ENCODE assay signal across 8 cellular contexts in genomic region chr7:139602143-139602722, GRCh38.
DNase-seq lines count a peak whose midpoint lies in the region; ATAC-seq and TF ChIP-seq lines count a peak whose summit lies in the region.

No MANE protein-coding gene starts in this region.

- H3K27ac ChIP-seq in parathyroid adenoma = peak overlapping the region; percentile 74

- ATAC-seq in SK-N-SH treated with all-trans-retinoic acid at 6 μM for 48 hours = peak; percentile 92

- H3K9me3 ChIP-seq in parathyroid adenoma (ENCODE audit: control insufficient read depth, low read length) = no peaks in the 10 kb centered on the region

- H3K4me2 ChIP-seq in parathyroid adenoma (ENCODE audit: low read length) = no peak overlapping the region

- no peak overlapping the region for H3K9ac ChIP-seq in parathyroid adenoma

- DNase-seq in GF-D8 (lab: John Stamatoyannopoulos, UW) = peak; percentile 30
- peak; percentile 56 for DNase-seq in LHCN-M2 (ENCODE audit: low read depth)
- DNase-seq in fibroblast of peridontal ligament (ENCODE audit: extremely low read depth) = peak; percentile 60
- DNase-seq in activated naive CD4-positive, alpha-beta T cell treated with anti-CD3 and anti-CD28 coated beads, Interleukin-2, amount 50 U/mL, for 16 hours = no peak
- no peak for DNase-seq in middle frontal gyrus (ENCODE audit: extremely low spot score, low spot score)
- DNase-seq in stimulated activated naive CD4-positive, alpha-beta T cell treated with Interleukin-2 at 50 U/mL for 16 hours (lab: John Stamatoyannopoulos, UW) = no peak

- peak; percentile 70 for TF ChIP-seq CTCF in parathyroid adenoma (IDR thresholded peaks at IDR 0.05)

- H3K27me3 ChIP-seq in parathyroid adenoma (ENCODE audit: control insufficient read depth, insufficient read depth, low read length) = no peaks in the 10 kb centered on the region

- H3K4me3 ChIP-seq in parathyroid adenoma (ENCODE audit: low read depth, low read length) = no peak overlapping the region

- no peaks in the 10 kb centered on the region for H3K36me3 ChIP-seq in parathyroid adenoma (ENCODE audit: control insufficient read depth, insufficient read depth, low read length)

- H2AFZ ChIP-seq in parathyroid adenoma = peak overlapping the region; percentile 40

- H3K4me1 ChIP-seq in parathyroid adenoma = peaks cover 52% of the 10 kb centered on the region

- no peaks in the 10 kb centered on the region for H3K79me2 ChIP-seq in parathyroid adenoma

TF ChIP-seq in SK-N-SH treated with all-trans-retinoic acid at 6 μM for 48 hours, 23 proteins besides CTCF, POLR2A, EP300 and RAD21:
- no peak for TF ChIP-seq ESRRG (CRISPR knock-in tag; IDR thresholded peaks at IDR 0.05)
- no peak for TF ChIP-seq SNAI2 (CRISPR knock-in tag; IDR thresholded peaks at IDR 0.05)
- TF ChIP-seq POU6F1 (CRISPR knock-in tag; IDR thresholded peaks at IDR 0.05; ENCODE audit: borderline replicate concordance, low read depth) = no peak
- TF ChIP-seq TSHZ2 (CRISPR knock-in tag; IDR thresholded peaks at IDR 0.05) = no peak
- TF ChIP-seq ZC3H10 (CRISPR knock-in tag; IDR thresholded peaks at IDR 0.05) = no peak
- TF ChIP-seq ZFP3 (CRISPR knock-in tag; IDR thresholded peaks at IDR 0.05) = no peak
- TF ChIP-seq ZNF8 (CRISPR knock-in tag; IDR thresholded peaks at IDR 0.05) = no peak
- no peak for TF ChIP-seq ARNTL (CRISPR knock-in tag; IDR thresholded peaks at IDR 0.05; ENCODE audit: borderline replicate concordance, low read depth)
- no peak for TF ChIP-seq RARB (CRISPR knock-in tag; IDR thresholded peaks at IDR 0.05)
- no peak for TF ChIP-seq CSDC2 (CRISPR knock-in tag; IDR thresholded peaks at IDR 0.05)
- no peak for TF ChIP-seq BACH2 (CRISPR knock-in tag; IDR thresholded peaks at IDR 0.05; ENCODE audit: borderline replicate concordance)
- TF ChIP-seq CSRNP3 (CRISPR knock-in tag; IDR thresholded peaks at IDR 0.05) = no peak
- TF ChIP-seq ZNF70 (CRISPR knock-in tag; IDR thresholded peaks at IDR 0.05) = no peak
- TF ChIP-seq TOX (CRISPR knock-in tag; IDR thresholded peaks at IDR 0.05; ENCODE audit: borderline replicate concordance) = no peak
- no peak for TF ChIP-seq PATZ1 (CRISPR knock-in tag; IDR thresholded peaks at IDR 0.05; ENCODE audit: borderline replicate concordance)
- TF ChIP-seq ZNF565 (CRISPR knock-in tag; conservative IDR thresholded peaks at IDR 0.05; ENCODE audit: low read depth) = no peak
- TF ChIP-seq CREB5 (CRISPR knock-in tag; IDR thresholded peaks at IDR 0.05; ENCODE audit: low read depth) = no peak
- no peak for TF ChIP-seq ZFP30 (CRISPR knock-in tag; IDR thresholded peaks at IDR 0.05)
- TF ChIP-seq PPARA (CRISPR knock-in tag; IDR thresholded peaks at IDR 0.05; ENCODE audit: borderline replicate concordance) = no peak

Comparison
In these comparisons a context has a peak if more than half of its experiments do, and no peak if none do; other contexts are left out.
1. DNase-seq: peak in GF-D8 (single experiment), LHCN-M2 (single experiment) and fibroblast of peridontal ligament (single experiment); none in activated naive CD4-positive, alpha-beta T cell treated with anti-CD3 and anti-CD28 coated beads, Interleukin-2, amount 50 U/mL, for 16 hours (single experiment), middle frontal gyrus (single experiment) and stimulated activated naive CD4-positive, alpha-beta T cell treated with Interleukin-2 at 50 U/mL for 16 hours (single experiment).